ENCODE assay signal across 8 cellular contexts in genomic region chr1:26111530-26112406, GRCh38. TPM values are rescaled to one million over a fixed set of nuclear protein-coding genes. Genes with fewer than 3 reads are reported as not detected.
DNase-seq lines count a peak whose midpoint lies in the region; ATAC-seq lines count a peak whose summit lies in the region.

TSS of gene PDIK1L (plus strand) at chr1:26111824. CDS start at chr1:26114309, 2,485 bp downstream.

- peaks cover 17% of the 10 kb centered on the region for H3K36me3 ChIP-seq in effector memory CD4-positive, alpha-beta T cell (ENCODE audit: control insufficient read depth, insufficient read depth, low read length)
- H3K36me3 ChIP-seq in mesendoderm (ENCODE audit: control insufficient read depth, insufficient read depth, low read length): no peaks in the 10 kb centered on the region

- DNase-seq in COLO668 (lab: John Stamatoyannopoulos, UW; ENCODE audit: unreplicated experiment) (peak; percentile 100), HUDEP-2 (lab: John Stamatoyannopoulos, UW; ENCODE audit: unreplicated experiment in 76 of 76) (peak; percentile 12 to 94 (median 87)), NOMO-1 treated with DMSO at 0.1 percent for 48 hours (lab: John Stamatoyannopoulos, UW; ENCODE audit: unreplicated experiment) (peak; percentile 88), mesendoderm (peak; percentile 96)
- DNase-seq in activated CD8-positive, alpha-beta memory T cell treated with anti-CD3 and anti-CD28 coated beads for 4 hours (ENCODE audit: low read depth in 2 of 2): peak; percentile 81 to 91
- peak; percentile 89 to 91 (median 90) for DNase-seq in effector memory CD4-positive, alpha-beta T cell
- DNase-seq in stimulated activated CD8-positive, alpha-beta memory T cell treated with anti-CD3 and anti-CD28 coated beads, Interleukin-12 subunit alpha, Interleukin-12 subunit beta, amount 100 ng/mL, for 24 hours (ENCODE audit: extremely low read depth): peak; percentile 80

- peak within 1 kb of the TSS; percentile 90 for H3K9ac ChIP-seq in mesendoderm (ENCODE audit: low read length)

- H3K23ac ChIP-seq in mesendoderm (ENCODE audit: low read length): no peak within 1 kb of the TSS

- no peaks in the 10 kb centered on the region for H3K79me1 ChIP-seq in mesendoderm (ENCODE audit: low read length)

- peak within 1 kb of the TSS; percentile 99 for H3K4me2 ChIP-seq in mesendoderm (ENCODE audit: low read length)

- H3K4me1 ChIP-seq in effector memory CD4-positive, alpha-beta T cell (ENCODE audit: control insufficient read depth, insufficient read depth, low read length, poor library complexity, severe bottlenecking): peaks cover 11% of the 10 kb centered on the region
- H3K4me1 ChIP-seq in mesendoderm (ENCODE audit: control insufficient read depth, low read depth, low read length): peaks cover 6% of the 10 kb centered on the region

- no peak within 1 kb of the TSS for H4K5ac ChIP-seq in mesendoderm (ENCODE audit: low read length)

- peak within 1 kb of the TSS; percentile 100 for H3K4me3 ChIP-seq in effector memory CD4-positive, alpha-beta T cell (ENCODE audit: insufficient read depth, low read depth, low read length, poor library complexity, severe bottlenecking)
- H3K4me3 ChIP-seq in mesendoderm (ENCODE audit: low read length): peak within 1 kb of the TSS; percentile 83

- no peak within 1 kb of the TSS for H2BK15ac ChIP-seq in mesendoderm (replicated peaks; ENCODE audit: low read depth)

- WGBS in mesendoderm (ENCODE audit: extremely low coverage, insufficient coverage, low lambda C conversion rate): no CpG with 5 or more reads among the region's 96 CpGs

- ATAC-seq in GM21381 (IDR thresholded peaks at IDR 0.05; ENCODE audit: unreplicated experiment): peak; percentile 78

- peak within 1 kb of the TSS; percentile 78 for H3K27ac ChIP-seq in effector memory CD4-positive, alpha-beta T cell (ENCODE audit: insufficient read depth, low read length, poor library complexity, severe bottlenecking)
- peak within 1 kb of the TSS; percentile 94 for H3K27ac ChIP-seq in mesendoderm (ENCODE audit: low read depth, low read length)

- H3K4ac ChIP-seq in mesendoderm (ENCODE audit: low read depth, low read length): peak within 1 kb of the TSS; percentile 92

- H4K8ac ChIP-seq in mesendoderm (ENCODE audit: low read depth, low read length): no peak within 1 kb of the TSS

- peak within 1 kb of the TSS; percentile 52 for H3K18ac ChIP-seq in mesendoderm (ENCODE audit: low read length)

- H3K9me3 ChIP-seq in effector memory CD4-positive, alpha-beta T cell (ENCODE audit: control insufficient read depth, low read length): no peaks in the 10 kb centered on the region

- no peaks in the 10 kb centered on the region for H3K27me3 ChIP-seq in effector memory CD4-positive, alpha-beta T cell (replicated peaks; ENCODE audit: control insufficient read depth, insufficient read depth, low read length, poor library complexity, severe bottlenecking)
- H3K27me3 ChIP-seq in mesendoderm (ENCODE audit: insufficient read depth, low read length, poor library complexity): no peaks in the 10 kb centered on the region

- no peak within 1 kb of the TSS for H2AK5ac ChIP-seq in mesendoderm (ENCODE audit: low read length)

- peak within 1 kb of the TSS; percentile 71 for H2BK5ac ChIP-seq in mesendoderm (ENCODE audit: low read length)

- H3K79me2 ChIP-seq in mesendoderm (ENCODE audit: control insufficient read depth, insufficient read depth, low read length): no peaks in the 10 kb centered on the region

- H3K56ac ChIP-seq in mesendoderm (ENCODE audit: low read length): peak within 1 kb of the TSS; percentile 96

- peak within 1 kb of the TSS; percentile 17 for H2BK120ac ChIP-seq in mesendoderm (ENCODE audit: low read depth, low read length)

RNA-seq across cellular contexts. Expression of gene PDIK1L, which starts in this region (rescaled TPM):
- 1.2 TPM for polyA plus RNA-seq in mesendoderm (2013, experiment 1 of 2)
- 1.2 TPM for polyA plus RNA-seq in mesendoderm (2013, experiment 2 of 2)

Comparison
In these comparisons a context has a peak if more than half of its experiments do, and no peak if none do; other contexts are left out.
1. Peak in every context shown above with its lines: DNase-seq, ATAC-seq, H3K4me3 ChIP-seq and H3K27ac ChIP-seq.